ENCODE assay signal across 1 cellular context in the genomic region with DNA sequence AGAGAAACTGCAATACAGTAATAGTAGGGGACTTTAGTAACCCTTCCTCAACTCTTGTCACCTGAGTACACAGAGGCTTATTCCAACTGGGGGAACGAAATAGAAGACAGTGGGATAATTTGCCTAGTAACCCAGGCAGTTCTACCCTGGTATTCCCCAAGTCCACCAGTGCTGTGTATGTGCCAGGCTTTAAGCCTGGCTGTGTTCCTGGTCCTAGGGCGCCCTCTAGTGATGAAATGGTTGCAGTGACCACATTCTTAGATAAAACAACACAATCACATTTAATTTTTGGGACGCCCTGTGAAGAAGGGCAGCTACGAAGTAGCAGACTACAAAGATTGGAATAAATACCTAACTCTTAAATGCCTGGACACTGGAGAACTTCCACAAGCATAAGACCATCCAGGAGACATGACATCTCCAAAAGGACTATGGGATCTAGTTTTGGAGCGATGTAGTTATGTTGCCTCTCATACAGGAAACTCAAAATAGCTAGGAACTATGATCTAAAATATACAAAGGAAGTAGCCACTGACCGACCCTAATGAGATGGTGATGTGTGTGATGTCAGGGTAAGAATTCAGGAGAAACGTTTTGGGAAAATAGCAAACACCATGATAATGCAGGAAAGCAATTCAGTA.
TF ChIP-seq lines count a peak whose summit lies in the region.

No MANE protein-coding gene starts in this region.

TF ChIP-seq in H1, 55 proteins besides CTCF, POLR2A, EP300 and RAD21 (continued from another document):
- TF ChIP-seq, protein P1, sequence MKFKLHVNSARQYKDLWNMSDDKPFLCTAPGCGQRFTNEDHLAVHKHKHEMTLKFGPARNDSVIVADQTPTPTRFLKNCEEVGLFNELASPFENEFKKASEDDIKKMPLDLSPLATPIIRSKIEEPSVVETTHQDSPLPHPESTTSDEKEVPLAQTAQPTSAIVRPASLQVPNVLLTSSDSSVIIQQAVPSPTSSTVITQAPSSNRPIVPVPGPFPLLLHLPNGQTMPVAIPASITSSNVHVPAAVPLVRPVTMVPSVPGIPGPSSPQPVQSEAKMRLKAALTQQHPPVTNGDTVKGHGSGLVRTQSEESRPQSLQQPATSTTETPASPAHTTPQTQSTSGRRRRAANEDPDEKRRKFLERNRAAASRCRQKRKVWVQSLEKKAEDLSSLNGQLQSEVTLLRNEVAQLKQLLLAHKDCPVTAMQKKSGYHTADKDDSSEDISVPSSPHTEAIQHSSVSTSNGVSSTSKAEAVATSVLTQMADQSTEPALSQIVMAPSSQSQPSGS (IDR thresholded peaks at IDR 0.05; ENCODE audit: low read length), result no peak
- TF ChIP-seq TEAD4 (IDR thresholded peaks at IDR 0.05; ENCODE audit: low read depth, low read length), result 0 out of 2 replicates have a peak, but pooled peaks have one; percentile 21
- TF ChIP-seq RFX5 (IDR thresholded peaks at IDR 0.05; ENCODE audit: borderline replicate concordance, low read depth, low read length), result peak; percentile 58
